14 cellular contexts compared by ENCODE assay signal in genomic region chr10:44995581-44995913, GRCh38. TPM values are rescaled to one million over a fixed set of nuclear protein-coding genes. Genes with fewer than 3 reads are reported as not detected.
DNase-seq lines count a peak whose midpoint lies in the region; ATAC-seq and TF ChIP-seq lines count a peak whose summit lies in the region.
"Had no signal": no experiment of that assay in that cellular context is flagged by ENCODE, and none has a peak within 500 bp of the region (broad histone marks: within the 10 kb centered on the region; RNA-seq: fewer than 3 reads in every experiment).

No MANE protein-coding gene starts in this region.

- no peak overlapping the region for H2BK12ac ChIP-seq in mesenchymal stem cell (ENCODE audit: low read length in 2 of 2)

- no peak overlapping the region for H3K23ac ChIP-seq in mesenchymal stem cell (ENCODE audit: low read length in 2 of 2)

- H3K9me3 Mint-ChIP-seq in activated CD4-positive, alpha-beta T cell treated with anti-CD3 and anti-CD28 coated beads, Interleukin-2, amount 10 ng/mL, durations not matched to agents 24 days and 14 days = peaks cover 9% of the 10 kb centered on the region
- H3K9me3 Mint-ChIP-seq: stimulated activated naive B cell treated with anti-CD40 and anti-IgM and Interleukin-4, amounts not matched to agents 10 μg/mL and 1 μg/mL and 100 μg/mL, for 72 hours had no signal

- H4K91ac ChIP-seq in mesenchymal stem cell (ENCODE audit: low read length) = no peak overlapping the region

- H3K4me1 ChIP-seq in ascending aorta (peaks cover 31 to 80% of the 10 kb centered on the region in 2 donors), mesenchymal stem cell (ENCODE audit: control insufficient read depth, insufficient read depth, low read depth, low read length) (peaks cover 23% of the 10 kb centered on the region)

- H3K27ac Mint-ChIP-seq in activated CD4-positive, alpha-beta T cell treated with anti-CD3 and anti-CD28 coated beads, Interleukin-2, amount 10 ng/mL, durations not matched to agents 24 days and 14 days = peak overlapping the region; percentile 11
- H3K27ac Mint-ChIP-seq: stimulated activated naive B cell treated with anti-CD40 and anti-IgM and Interleukin-4, amounts not matched to agents 10 μg/mL and 1 μg/mL and 100 μg/mL, for 72 hours had no signal

- H2AK5ac ChIP-seq in mesenchymal stem cell (ENCODE audit: low read length, severe bottlenecking) = no peak overlapping the region

- H3K4me3 Mint-ChIP-seq in activated CD4-positive, alpha-beta T cell treated with anti-CD3 and anti-CD28 coated beads, Interleukin-2, amount 10 ng/mL, durations not matched to agents 24 days and 14 days = peak overlapping the region; percentile 48
- H3K4me3 Mint-ChIP-seq: stimulated activated naive B cell treated with anti-CD40 and anti-IgM and Interleukin-4, amounts not matched to agents 10 μg/mL and 1 μg/mL and 100 μg/mL, for 72 hours had no signal

- peak overlapping the region; percentile 69 for H3K9ac ChIP-seq in mesenchymal stem cell (ENCODE audit: low read length)

- H3K4me3 ChIP-seq in ascending aorta (peak overlapping the region in 1 of 2 donors; percentile 27), mesenchymal stem cell (ENCODE audit: insufficient read depth in 1 of 2, low read depth in 1 of 2, low read length in 2 of 2) (no peak overlapping the region)

- H3K14ac ChIP-seq in mesenchymal stem cell (ENCODE audit: low read length in 2 of 2) = no peak overlapping the region

- no peaks in the 10 kb centered on the region for H3K79me1 ChIP-seq in mesenchymal stem cell (replicated peaks; ENCODE audit: low read length, poor library complexity, severe bottlenecking)

- intact Hi-C loops in activated CD4-positive, alpha-beta T cell treated with anti-CD3 and anti-CD28 coated beads, Interleukin-2, amount 10 ng/mL, durations not matched to agents 24 days and 14 days (cut with micrococcal nuclease) = no loop called here
- intact Hi-C loops in ascending aorta (cut with DNase I) = loop anchor here (5.0 kb wide), 1 partner anchor 1027 kb away; no protein-coding TSS in a partner anchor

- H3K4ac ChIP-seq in mesenchymal stem cell (ENCODE audit: low read depth in 1 of 2, low read length in 2 of 2) = no peak overlapping the region

- peaks cover 19% of the 10 kb centered on the region for H3K4me1 Mint-ChIP-seq in activated CD4-positive, alpha-beta T cell treated with anti-CD3 and anti-CD28 coated beads, Interleukin-2, amount 10 ng/mL, durations not matched to agents 24 days and 14 days

- no peak for TF ChIP-seq CTCF in ascending aorta (IDR thresholded peaks at IDR 0.05)

- DNase-seq in activated CD4-positive, alpha-beta T cell treated with anti-CD3 and anti-CD28 coated beads, Interleukin-2, amount 10 ng/mL, durations not matched to agents 24 days and 14 days = peak; percentile 71
- DNase-seq in activated CD4-positive, alpha-beta T cell treated with anti-CD3 and anti-CD28 coated beads for 48 hours = no peak
- DNase-seq in ascending aorta (ENCODE audit: low spot score in 2 of 2) (no peak), mesenchymal stem cell (no peak), left lobe of liver (ENCODE audit: low spot score) (no peak), Ammon's horn (ENCODE audit: low spot score) (no peak)
- DNase-seq: 8988T; mesendoderm; NCI-H2029; stimulated activated naive B cell treated with anti-CD40 and anti-IgM and Interleukin-4, amounts not matched to agents 10 μg/mL and 1 μg/mL and 100 μg/mL, for 72 hours had no signal

- WGBS in mesenchymal stem cell = 92% methylated on average over 4 of the region's 4 CpGs

- H3K27me3 ChIP-seq in ascending aorta (no peaks in the 10 kb centered on the region), mesenchymal stem cell (ENCODE audit: control insufficient read depth in 1 of 2, insufficient read depth in 1 of 2, low read length in 2 of 2) (peaks cover 0 to 10% of the 10 kb centered on the region in 2 experiments)

- H2BK5ac ChIP-seq in mesenchymal stem cell (ENCODE audit: low read depth, low read length, poor library complexity, severe bottlenecking) = no peak overlapping the region

- H3K9me3 ChIP-seq in ascending aorta (no peaks in the 10 kb centered on the region), mesenchymal stem cell (ENCODE audit: control insufficient read depth, low read length) (no peaks in the 10 kb centered on the region)

- H4K8ac ChIP-seq in mesenchymal stem cell (ENCODE audit: low read length) = no peak overlapping the region

- no peak overlapping the region for H2BK15ac ChIP-seq in mesenchymal stem cell (ENCODE audit: low read depth, poor library complexity, severe bottlenecking)

- H3K18ac ChIP-seq in mesenchymal stem cell (ENCODE audit: low read depth in 1 of 2, low read length in 2 of 2) = no peak overlapping the region

- no peak overlapping the region for H2AFZ ChIP-seq in mesenchymal stem cell (ENCODE audit: low read depth, low read length)

- no peak overlapping the region for H3K4me2 ChIP-seq in mesenchymal stem cell (ENCODE audit: low read length, poor library complexity, severe bottlenecking)

- ATAC-seq in left lobe of liver = no peak
- ATAC-seq in HG02678 (IDR thresholded peaks at IDR 0.05; ENCODE audit: unreplicated experiment) = no peak
- ATAC-seq: HCT116; Panc1; stimulated activated naive B cell treated with anti-CD40 and anti-IgM and Interleukin-4, amounts not matched to agents 10 μg/mL and 1 μg/mL and 100 μg/mL, for 72 hours had no signal

- H3K27ac ChIP-seq in ascending aorta (peak overlapping the region; percentile 84 to 93), mesenchymal stem cell (ENCODE audit: low read length, poor library complexity, severe bottlenecking) (no peak overlapping the region), temporal lobe (ENCODE audit: low read depth, low read length) (peak overlapping the region; percentile 94)

- peaks cover under 1% of the 10 kb centered on the region for H3K36me3 Mint-ChIP-seq in activated CD4-positive, alpha-beta T cell treated with anti-CD3 and anti-CD28 coated beads, Interleukin-2, amount 10 ng/mL, durations not matched to agents 24 days and 14 days (ENCODE audit: low read depth)
- H3K36me3 Mint-ChIP-seq: stimulated activated naive B cell treated with anti-CD40 and anti-IgM and Interleukin-4, amounts not matched to agents 10 μg/mL and 1 μg/mL and 100 μg/mL, for 72 hours had no signal

- H3K27me3 Mint-ChIP-seq in activated CD4-positive, alpha-beta T cell treated with anti-CD3 and anti-CD28 coated beads, Interleukin-2, amount 10 ng/mL, durations not matched to agents 24 days and 14 days = peaks cover 11% of the 10 kb centered on the region

- H3K36me3 ChIP-seq in ascending aorta = no peaks in the 10 kb centered on the region
- peaks cover 10 to 27% of the 10 kb centered on the region in 2 experiments for H3K36me3 ChIP-seq in mesenchymal stem cell (ENCODE audit: control insufficient read depth in 1 of 2, insufficient read depth in 2 of 2, low read depth in 1 of 2, low read length in 2 of 2)

- H2BK120ac ChIP-seq in mesenchymal stem cell (ENCODE audit: low read depth, low read length) = no peak overlapping the region

RNA-seq across cellular contexts. Expression of gene ZNF22, which starts 5.2 kb away (rescaled TPM):
- 26.0 and 26.7 TPM in 2 replicates for total RNA-seq in activated CD4-positive, alpha-beta T cell treated with anti-CD3 and anti-CD28 coated beads, Interleukin-2, amount 10 ng/mL, durations not matched to agents 24 days and 14 days
- total RNA-seq in ascending aorta (1.6 TPM), temporal lobe (34.4 TPM), left lobe of liver (12.9 TPM)
- polyA plus RNA-seq in mesenchymal stem cell (2013, experiment 1 of 2) = 13.5 TPM
- polyA plus RNA-seq in mesenchymal stem cell (2013, experiment 2 of 2) = 14.1 TPM

RNA-seq across cellular contexts. Expression of gene DEPP1, which starts 16.9 kb away (rescaled TPM):
- total RNA-seq in activated CD4-positive, alpha-beta T cell treated with anti-CD3 and anti-CD28 coated beads, Interleukin-2, amount 10 ng/mL, durations not matched to agents 24 days and 14 days = 3.3 and 4.3 TPM in 2 replicates
- 309 TPM for total RNA-seq in ascending aorta
- 10.5 TPM for polyA plus RNA-seq in mesenchymal stem cell (2013, experiment 1 of 2)
- 10.5 TPM for polyA plus RNA-seq in mesenchymal stem cell (2013, experiment 2 of 2)
- 3.4 TPM for total RNA-seq in temporal lobe
- 6.8 TPM for total RNA-seq in left lobe of liver

RNA-seq across cellular contexts. Expression of gene RASSF4, which starts 35.9 kb away (rescaled TPM):
- total RNA-seq in activated CD4-positive, alpha-beta T cell treated with anti-CD3 and anti-CD28 coated beads, Interleukin-2, amount 10 ng/mL, durations not matched to agents 24 days and 14 days = 1.3 and 1.5 TPM in 2 replicates
- 40.0 TPM for total RNA-seq in ascending aorta
- polyA plus RNA-seq in mesenchymal stem cell (2013, experiment 1 of 2) = 30.8 TPM
- 30.3 TPM for polyA plus RNA-seq in mesenchymal stem cell (2013, experiment 2 of 2)
- total RNA-seq in temporal lobe = 12.0 TPM
- 25.0 TPM for total RNA-seq in left lobe of liver

Comparison
In these comparisons a context has a peak if more than half of its experiments do, and no peak if none do; other contexts are left out.
1. RNA of gene DEPP1, which starts 16.9 kb away (total RNA-seq): 309 TPM in ascending aorta (single experiment); 6.8 TPM in left lobe of liver (single experiment), 3.4 TPM in temporal lobe (single experiment) and 3.3 to 4.3 TPM in activated CD4-positive, alpha-beta T cell treated with anti-CD3 and anti-CD28 coated beads, Interleukin-2, amount 10 ng/mL, durations not matched to agents 24 days and 14 days; every median in the first group is over 10 times any median in the second.